ENCODE assay signal across 17 cellular contexts in genomic region chr16:24053325-24053946, GRCh38.
DNase-seq lines count a peak whose midpoint lies in the region; ATAC-seq lines count a peak whose summit lies in the region.
"Had no signal": no experiment of that assay in that cellular context is flagged by ENCODE, and none has a peak within 500 bp of the region (broad histone marks: within the 10 kb centered on the region; RNA-seq: fewer than 3 reads in every experiment).

No MANE protein-coding gene starts in this region.

- intact Hi-C loops in right cardiac atrium (cut with DNase I) = loop anchor here in 1 of 4 donors (10.0 kb wide), 1 partner anchor 201 kb away; the partner anchor contains the start of gene CACNG3

- H3K36me3 Mint-ChIP-seq in T-helper 2 cell treated with Interferon-gamma antibody and Interleukin-4, amounts not matched to agents 5 μg/mL and 100 μg/mL, for 36 hours (ENCODE audit: low read depth) = peaks cover 6% of the 10 kb centered on the region
- H3K36me3 Mint-ChIP-seq in IgD-negative memory B cell (peaks cover 6% of the 10 kb centered on the region), memory B cell (peaks cover 55% of the 10 kb centered on the region)
- H3K36me3 Mint-ChIP-seq in stimulated activated naive B cell treated with anti-CD40 and anti-IgM and Interleukin-4, amounts not matched to agents 10 μg/mL and 1 μg/mL and 100 μg/mL, for 72 hours = peaks cover 47 to 51% of the 10 kb centered on the region in 2 donors

- no peaks in the 10 kb centered on the region for H3K4me1 Mint-ChIP-seq in T-helper 2 cell treated with Interferon-gamma antibody and Interleukin-4, amounts not matched to agents 5 μg/mL and 100 μg/mL, for 36 hours (ENCODE audit: low read depth)
- H3K4me1 Mint-ChIP-seq in IgD-negative memory B cell (peaks cover 26 to 31% (median 29%) of the 10 kb centered on the region in 3 donors), memory B cell (peaks cover 31% of the 10 kb centered on the region)
- H3K4me1 Mint-ChIP-seq in stimulated activated naive B cell treated with anti-CD40 and anti-IgM and Interleukin-4, amounts not matched to agents 10 μg/mL and 1 μg/mL and 100 μg/mL, for 72 hours = peaks cover 17 to 32% of the 10 kb centered on the region in 2 donors

- ATAC-seq in memory B cell (ENCODE audit: low read depth) (no peak), right cardiac atrium (no peak)
- no peak for ATAC-seq in stimulated activated naive B cell treated with anti-CD40 and anti-IgM and Interleukin-4, amounts not matched to agents 10 μg/mL and 1 μg/mL and 100 μg/mL, for 72 hours (replicated peaks)

- no peak overlapping the region for H3K4me3 ChIP-seq in right cardiac atrium (ENCODE audit: low read length)
- H3K4me3 ChIP-seq: BLaER1 treated with 17β-estradiol and CSF1 and Interleukin-3, amounts not matched to agents 10 nM and 100 nM; GM23248 had no signal

- DNase-seq in T-helper 2 cell treated with Interferon-gamma antibody and Interleukin-4, amounts not matched to agents 5 μg/mL and 100 μg/mL, for 36 hours (ENCODE audit: low spot score) = no peak
- DNase-seq in T-helper 2 cell = no peak
- no peak for DNase-seq in memory B cell (ENCODE audit: low spot score in 2 of 2)
- DNase-seq in stimulated activated naive B cell treated with anti-CD40 and anti-IgM and Interleukin-4, amounts not matched to agents 10 μg/mL and 1 μg/mL and 100 μg/mL, for 72 hours = no peak
- DNase-seq in right cardiac atrium = no peak
- no peak for DNase-seq in AG08395 (ENCODE audit: low spot score)
- no peak for DNase-seq in stimulated activated CD4-positive, alpha-beta T cell treated with anti-CD3 and anti-CD28 coated beads, Interleukin-2, amount 100 ng/mL, for 48 hours
- DNase-seq: AML-193; Calu3; CD4-positive, CD25-positive, alpha-beta regulatory T cell; DMS 273 treated with DMSO at 0.1 percent for 48 hours; GM23248; H7; KBM-7 had no signal

- H3K4me3 Mint-ChIP-seq in T-helper 2 cell treated with Interferon-gamma antibody and Interleukin-4, amounts not matched to agents 5 μg/mL and 100 μg/mL, for 36 hours = no peak overlapping the region
- no peak overlapping the region for H3K4me3 Mint-ChIP-seq in IgD-negative memory B cell
- H3K4me3 Mint-ChIP-seq in memory B cell = no peak overlapping the region
- no peak overlapping the region for H3K4me3 Mint-ChIP-seq in stimulated activated naive B cell treated with anti-CD40 and anti-IgM and Interleukin-4, amounts not matched to agents 10 μg/mL and 1 μg/mL and 100 μg/mL, for 72 hours
- H3K4me3 Mint-ChIP-seq: CD4-positive, CD25-positive, alpha-beta regulatory T cell had no signal

- no peaks in the 10 kb centered on the region for H3K27me3 Mint-ChIP-seq in T-helper 2 cell treated with Interferon-gamma antibody and Interleukin-4, amounts not matched to agents 5 μg/mL and 100 μg/mL, for 36 hours (ENCODE audit: low read depth)
- no peaks in the 10 kb centered on the region for H3K27me3 Mint-ChIP-seq in IgD-negative memory B cell
- no peaks in the 10 kb centered on the region for H3K27me3 Mint-ChIP-seq in memory B cell
- no peaks in the 10 kb centered on the region for H3K27me3 Mint-ChIP-seq in stimulated activated naive B cell treated with anti-CD40 and anti-IgM and Interleukin-4, amounts not matched to agents 10 μg/mL and 1 μg/mL and 100 μg/mL, for 72 hours
- H3K27me3 Mint-ChIP-seq: CD4-positive, CD25-positive, alpha-beta regulatory T cell had no signal

- H3K27ac ChIP-seq in right cardiac atrium (ENCODE audit: low read length) = no peak overlapping the region
- H3K27ac ChIP-seq: 22Rv1; BLaER1 treated with 17β-estradiol and CSF1 and Interleukin-3, amounts not matched to agents 10 nM and 100 nM; GM23248 had no signal

- no peaks in the 10 kb centered on the region for H3K9me3 ChIP-seq in right cardiac atrium (ENCODE audit: control insufficient read depth, low read length)

- WGBS in right cardiac atrium = 86% methylated on average over 7 of the region's 7 CpGs

- no peaks in the 10 kb centered on the region for H3K9me3 Mint-ChIP-seq in T-helper 2 cell treated with Interferon-gamma antibody and Interleukin-4, amounts not matched to agents 5 μg/mL and 100 μg/mL, for 36 hours
- H3K9me3 Mint-ChIP-seq in IgD-negative memory B cell = peaks cover 0 to 1% (median 0%) of the 10 kb centered on the region in 3 donors
- H3K9me3 Mint-ChIP-seq in memory B cell = no peaks in the 10 kb centered on the region
- H3K9me3 Mint-ChIP-seq in stimulated activated naive B cell treated with anti-CD40 and anti-IgM and Interleukin-4, amounts not matched to agents 10 μg/mL and 1 μg/mL and 100 μg/mL, for 72 hours = no peaks in the 10 kb centered on the region
- H3K9me3 Mint-ChIP-seq: CD4-positive, CD25-positive, alpha-beta regulatory T cell had no signal

- H3K27ac Mint-ChIP-seq in T-helper 2 cell treated with Interferon-gamma antibody and Interleukin-4, amounts not matched to agents 5 μg/mL and 100 μg/mL, for 36 hours = peak overlapping the region; percentile 37
- H3K27ac Mint-ChIP-seq in IgD-negative memory B cell (peak overlapping the region in 2 of 3 donors; percentile 18 to 69), memory B cell (peak overlapping the region; percentile 74)
- H3K27ac Mint-ChIP-seq in stimulated activated naive B cell treated with anti-CD40 and anti-IgM and Interleukin-4, amounts not matched to agents 10 μg/mL and 1 μg/mL and 100 μg/mL, for 72 hours = peak overlapping the region; percentile 38

- no peaks in the 10 kb centered on the region for H3K27me3 ChIP-seq in right cardiac atrium (ENCODE audit: control insufficient read depth, insufficient read depth)
- H3K27me3 ChIP-seq: BLaER1 treated with 17β-estradiol and CSF1 and Interleukin-3, amounts not matched to agents 10 nM and 100 nM had no signal

- H3K4me1 ChIP-seq in right cardiac atrium (ENCODE audit: control insufficient read depth, insufficient read depth, low read length) = no peaks in the 10 kb centered on the region
